ENCODE assay signal across 25 cellular contexts in genomic region chr5:142740474-142740873, GRCh38. TPM values are rescaled to one million over a fixed set of nuclear protein-coding genes. Genes with fewer than 3 reads are reported as not detected.
A peak's percentile ranks its signal among the peaks of the same experiment; 100 is the strongest.
DNase-seq lines count a peak whose midpoint lies in the region; ATAC-seq and TF ChIP-seq lines count a peak whose summit lies in the region.
"Had no signal": no experiment of that assay in that cellular context is flagged by ENCODE, and none has a peak within 500 bp of the region (broad histone marks: within the 10 kb centered on the region; RNA-seq: fewer than 3 reads in every experiment).

No MANE protein-coding gene starts in this region.

- POLR2A ChIA-PET in activated CD8-positive, alpha-beta T cell treated with anti-CD3 and anti-CD28 coated beads, Interleukin-2, amount 10 ng/mL, durations not matched to agents 7 days and 5 days (lab: Charles Lee): no interaction called here

- ATAC-seq in SK-N-SH treated with all-trans-retinoic acid at 6 μM for 48 hours: peak; percentile 87
- no peak for ATAC-seq in left lobe of liver
- ATAC-seq in activated CD8-positive, alpha-beta T cell treated with anti-CD3 and anti-CD28 coated beads, Interleukin-2, amount 10 ng/mL, durations not matched to agents 7 days and 5 days: no peak
- ATAC-seq: CD8-positive, alpha-beta T cell; foreskin keratinocyte; stimulated activated naive B cell treated with anti-CD40 and anti-IgM and Interleukin-4, amounts not matched to agents 10 μg/mL and 1 μg/mL and 100 μg/mL, for 72 hours had no signal

- DNase-seq in DMS153 (lab: John Stamatoyannopoulos, UW): peak; percentile 34
- DNase-seq in DMS153 treated with DMSO at 0.1 percent for 48 hours (lab: John Stamatoyannopoulos, UW; ENCODE audit: unreplicated experiment): no peak
- peak; percentile 56 for DNase-seq in HT-29 (ENCODE audit: low spot score)
- peak; percentile 16 for DNase-seq in left lobe of liver (ENCODE audit: low spot score)
- no peak for DNase-seq in GM03348 (ENCODE audit: low spot score)
- DNase-seq in stimulated activated CD4-positive, alpha-beta T cell treated with anti-CD3 and anti-CD28 coated beads, Interleukin-2, amount 100 ng/mL, for 48 hours: no peak
- no peak for DNase-seq in activated CD8-positive, alpha-beta T cell treated with anti-CD3 and anti-CD28 coated beads, Interleukin-2, amount 10 ng/mL, durations not matched to agents 7 days and 5 days
- DNase-seq: activated CD4-positive, CD25-positive, alpha-beta regulatory T cell; activated naive CD4-positive, alpha-beta T cell treated with anti-CD3 and anti-CD28 coated beads for 36 hours; AML-193; CD8-positive, alpha-beta T cell; effector CD4-positive, alpha-beta T cell; heart right ventricle; Karpas-422; mesenchymal stem cell; MV-4-11; NCI-H2171 treated with DMSO at 0.1 percent for 48 hours; NCI-H510A treated with DMSO at 0.1 percent for 48 hours; RPMI8226; stimulated activated naive B cell treated with anti-CD40 and anti-IgM and Interleukin-4, amounts not matched to agents 10 μg/mL and 1 μg/mL and 100 μg/mL, for 72 hours had no signal

- no peak overlapping the region for H3K27ac Mint-ChIP-seq in activated CD8-positive, alpha-beta T cell treated with anti-CD3 and anti-CD28 coated beads, Interleukin-2, amount 10 ng/mL, durations not matched to agents 7 days and 5 days
- H3K27ac Mint-ChIP-seq: activated naive CD4-positive, alpha-beta T cell treated with anti-CD3 and anti-CD28 coated beads for 36 hours; activated T-helper 1 cell treated with anti-CD3 and anti-CD28 coated beads, Interleukin-12 subunit alpha, Interleukin-12 subunit beta, Interleukin-2, Interleukin-4 antibody, amounts not matched to agents 30 ng/mL and 10 ng/mL and 1 ng/mL, durations not matched to agents 14 hours and 24 hours and 36 hours; CD8-positive, alpha-beta T cell; progenitor cell of endocrine pancreas; stimulated activated naive B cell treated with anti-CD40 and anti-IgM and Interleukin-4, amounts not matched to agents 10 μg/mL and 1 μg/mL and 100 μg/mL, for 72 hours had no signal

- peaks cover 8% of the 10 kb centered on the region for H3K27me3 Mint-ChIP-seq in activated CD8-positive, alpha-beta T cell treated with anti-CD3 and anti-CD28 coated beads, Interleukin-2, amount 10 ng/mL, durations not matched to agents 7 days and 5 days (ENCODE audit: low read depth)

- H3K9me3 Mint-ChIP-seq in activated CD8-positive, alpha-beta T cell treated with anti-CD3 and anti-CD28 coated beads, Interleukin-2, amount 10 ng/mL, durations not matched to agents 7 days and 5 days (ENCODE audit: insufficient read depth): no peaks in the 10 kb centered on the region
- H3K9me3 Mint-ChIP-seq: activated naive CD4-positive, alpha-beta T cell treated with anti-CD3 and anti-CD28 coated beads for 36 hours; activated T-helper 1 cell treated with anti-CD3 and anti-CD28 coated beads, Interleukin-12 subunit alpha, Interleukin-12 subunit beta, Interleukin-2, Interleukin-4 antibody, amounts not matched to agents 30 ng/mL and 10 ng/mL and 1 ng/mL, durations not matched to agents 14 hours and 24 hours and 36 hours; CD8-positive, alpha-beta T cell; stimulated activated naive B cell treated with anti-CD40 and anti-IgM and Interleukin-4, amounts not matched to agents 10 μg/mL and 1 μg/mL and 100 μg/mL, for 72 hours had no signal

- H3K36me3 Mint-ChIP-seq in activated CD8-positive, alpha-beta T cell treated with anti-CD3 and anti-CD28 coated beads, Interleukin-2, amount 10 ng/mL, durations not matched to agents 7 days and 5 days (ENCODE audit: low read depth): no peaks in the 10 kb centered on the region
- H3K36me3 Mint-ChIP-seq: CD8-positive, alpha-beta T cell; stimulated activated naive B cell treated with anti-CD40 and anti-IgM and Interleukin-4, amounts not matched to agents 10 μg/mL and 1 μg/mL and 100 μg/mL, for 72 hours had no signal

- H3K4me1 Mint-ChIP-seq in activated CD8-positive, alpha-beta T cell treated with anti-CD3 and anti-CD28 coated beads, Interleukin-2, amount 10 ng/mL, durations not matched to agents 7 days and 5 days (ENCODE audit: low read depth): no peaks in the 10 kb centered on the region

- CTCF ChIA-PET in activated CD8-positive, alpha-beta T cell treated with anti-CD3 and anti-CD28 coated beads, Interleukin-2, amount 10 ng/mL, durations not matched to agents 7 days and 5 days (lab: Charles Lee): interaction anchor here (2.8 to 16.9 kb wide), 3 partner anchors 8 to 143 kb away, joined by 9 to 445 read pairs (median 66); no protein-coding TSS in a partner anchor

- H3K4me3 Mint-ChIP-seq in activated CD8-positive, alpha-beta T cell treated with anti-CD3 and anti-CD28 coated beads, Interleukin-2, amount 10 ng/mL, durations not matched to agents 7 days and 5 days: no peak overlapping the region
- H3K4me3 Mint-ChIP-seq: activated naive CD4-positive, alpha-beta T cell treated with anti-CD3 and anti-CD28 coated beads for 36 hours; activated T-helper 1 cell treated with anti-CD3 and anti-CD28 coated beads, Interleukin-12 subunit alpha, Interleukin-12 subunit beta, Interleukin-2, Interleukin-4 antibody, amounts not matched to agents 30 ng/mL and 10 ng/mL and 1 ng/mL, durations not matched to agents 14 hours and 24 hours and 36 hours; CD8-positive, alpha-beta T cell; stimulated activated naive B cell treated with anti-CD40 and anti-IgM and Interleukin-4, amounts not matched to agents 10 μg/mL and 1 μg/mL and 100 μg/mL, for 72 hours had no signal

TF ChIP-seq in SK-N-SH treated with all-trans-retinoic acid at 6 μM for 48 hours, 23 proteins besides CTCF, POLR2A, EP300 and RAD21:
- TF ChIP-seq OSR1 (CRISPR knock-in tag; IDR thresholded peaks at IDR 0.05): no peak
- no peak for TF ChIP-seq TSHZ2 (CRISPR knock-in tag; IDR thresholded peaks at IDR 0.05)
- no peak for TF ChIP-seq ISL1 (CRISPR knock-in tag; IDR thresholded peaks at IDR 0.05)
- TF ChIP-seq TOX (CRISPR knock-in tag; IDR thresholded peaks at IDR 0.05; ENCODE audit: borderline replicate concordance): peak; percentile 46; the same call in 1 of the 2 replicates
- TF ChIP-seq ZC3H10 (CRISPR knock-in tag; IDR thresholded peaks at IDR 0.05): peak; percentile 5; the same call in 1 of the 2 replicates
TF ChIP-seq in SK-N-SH treated with all-trans-retinoic acid at 6 μM for 48 hours: peak in this region for 2.

RNA-seq across cellular contexts. Expression of gene ARHGAP26, which starts 29.7 kb away (rescaled TPM):
- 13.0 and 19.6 TPM in 2 replicates for total RNA-seq in HT-29 (2014; rRNA removed; shearing (Covaris generic))
- 7.4 TPM for total RNA-seq in left lobe of liver
- total RNA-seq in activated CD8-positive, alpha-beta T cell treated with anti-CD3 and anti-CD28 coated beads, Interleukin-2, amount 10 ng/mL, durations not matched to agents 7 days and 5 days: 10 to 100 TPM; 25.4 to 30.3 TPM

RNA-seq across cellular contexts. Expression of gene FGF1, which starts 54.6 kb away (rescaled TPM):
- total RNA-seq in HT-29 (2014; rRNA removed; shearing (Covaris generic)): not detected in 2 replicates
- total RNA-seq in left lobe of liver: 0.25 TPM
- total RNA-seq in activated CD8-positive, alpha-beta T cell treated with anti-CD3 and anti-CD28 coated beads, Interleukin-2, amount 10 ng/mL, durations not matched to agents 7 days and 5 days: not detected
- total RNA-seq: activated naive CD4-positive, alpha-beta T cell treated with anti-CD3 and anti-CD28 coated beads for 36 hours; CD8-positive, alpha-beta T cell; progenitor cell of endocrine pancreas; ureter had no signal

Comparison
In these comparisons a context has a peak if more than half of its experiments do, and no peak if none do; other contexts are left out.
1. DNase-seq: peak in DMS153 (single experiment), HT-29 (single experiment) and left lobe of liver (single experiment); none in DMS153 treated with DMSO at 0.1 percent for 48 hours (single experiment), GM03348 (single experiment), stimulated activated CD4-positive, alpha-beta T cell treated with anti-CD3 and anti-CD28 coated beads, Interleukin-2, amount 100 ng/mL, for 48 hours (0 of 2) and activated CD8-positive, alpha-beta T cell treated with anti-CD3 and anti-CD28 coated beads, Interleukin-2, amount 10 ng/mL, durations not matched to agents 7 days and 5 days (single experiment).